Comparison of ENCODE assay signal across 8 cellular contexts in the genomic region with DNA sequence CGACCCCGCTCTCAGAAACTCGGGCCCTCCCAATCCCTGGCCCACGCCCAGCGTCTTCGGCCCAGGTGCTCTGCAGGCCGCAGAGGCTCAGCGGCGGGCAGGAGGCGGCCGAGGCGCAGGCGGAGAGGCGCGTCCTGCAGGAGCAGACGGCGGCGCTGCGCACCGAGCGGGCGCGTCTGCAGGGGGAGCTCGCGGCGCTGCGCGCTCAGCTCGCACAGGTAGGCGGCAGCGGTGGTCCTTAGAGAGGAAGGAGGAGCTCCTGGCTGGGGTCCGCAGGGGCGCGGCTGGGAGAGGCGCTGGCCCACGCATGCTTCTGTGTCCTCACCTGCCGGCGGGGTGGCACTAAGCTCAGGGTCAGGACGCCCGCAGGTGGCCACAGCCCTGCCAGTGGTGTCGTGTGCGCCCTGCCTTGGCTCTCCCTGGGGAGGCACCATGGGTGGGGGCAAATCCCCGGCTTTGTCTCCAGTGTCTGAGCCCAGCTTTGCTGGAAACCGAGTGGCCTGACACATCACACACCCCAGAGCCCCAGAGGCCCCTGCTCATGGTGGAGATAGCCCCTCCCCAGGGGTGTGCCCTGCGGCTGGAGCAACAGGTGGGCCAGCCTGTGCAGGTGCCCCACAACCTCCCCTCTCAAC. TPM values are rescaled to one million over a fixed set of nuclear protein-coding genes. Genes with fewer than 3 reads are reported as not detected.
DNase-seq lines count a peak whose midpoint lies in the region; ATAC-seq and TF ChIP-seq lines count a peak whose summit lies in the region.

No MANE protein-coding gene starts in this region.

- H3K27ac Mint-ChIP-seq in activated T-cell treated with anti-CD3 and anti-CD28 coated beads, Interleukin-2, amount 50 U/mL, for 72 hours, result no peak overlapping the region

- no peaks in the 10 kb centered on the region for H3K4me1 Mint-ChIP-seq in activated T-cell treated with anti-CD3 and anti-CD28 coated beads, Interleukin-2, amount 50 U/mL, for 72 hours (ENCODE audit: low read depth)

- H3K4me1 ChIP-seq in left ventricle myocardium inferior, result peaks cover 27% of the 10 kb centered on the region

- peak; percentile 80 to 82 for ATAC-seq in activated T-cell treated with anti-CD3 and anti-CD28 coated beads, Interleukin-2, amount 50 U/mL, for 72 hours (replicated peaks in 1 of 2)
- ATAC-seq in HG03378 (IDR thresholded peaks at IDR 0.05; ENCODE audit: unreplicated experiment) (no peak), GM18867 (IDR thresholded peaks at IDR 0.05; ENCODE audit: unreplicated experiment) (no peak), GM21515 (IDR thresholded peaks at IDR 0.05; ENCODE audit: unreplicated experiment) (no peak)

- intact Hi-C loops in left ventricle myocardium inferior (cut with micrococcal nuclease), result no loop called here

- DNase-seq in GM12864 (ENCODE audit: low read depth) (no peak), NCI-H1930 (lab: John Stamatoyannopoulos, UW) (peak; percentile 52 to 53), left ventricle myocardium inferior (peak; percentile 25)
- peak; percentile 40 to 51 for DNase-seq in activated T-cell treated with anti-CD3 and anti-CD28 coated beads, Interleukin-2, amount 50 U/mL, for 72 hours
- peak; percentile 17 to 18 for DNase-seq in stimulated activated CD4-positive, alpha-beta T cell treated with anti-CD3 and anti-CD28 coated beads, Interleukin-1b, Interleukin-23, amount 100 ng/mL, for 4 hours (ENCODE audit: low read depth in 2 of 2)

- no peak overlapping the region for H3K4me3 ChIP-seq in GM12864 (ENCODE audit: low read depth, low read length)
- H3K4me3 ChIP-seq in left ventricle myocardium inferior, result no peak overlapping the region

- TF ChIP-seq CTCF in GM12864 (IDR thresholded peaks at IDR 0.05; ENCODE audit: low read depth, low read length, missing control alignments) (peak; percentile 57), left ventricle myocardium inferior (IDR thresholded peaks at IDR 0.05; ENCODE audit: borderline replicate concordance) (peak; percentile 68)

- H3K36me3 ChIP-seq in left ventricle myocardium inferior, result no peaks in the 10 kb centered on the region

- peaks cover 6% of the 10 kb centered on the region for H3K9me3 ChIP-seq in left ventricle myocardium inferior (replicated peaks)

- H3K9me3 Mint-ChIP-seq in activated T-cell treated with anti-CD3 and anti-CD28 coated beads, Interleukin-2, amount 50 U/mL, for 72 hours, result no peaks in the 10 kb centered on the region

- no peaks in the 10 kb centered on the region for H3K36me3 Mint-ChIP-seq in activated T-cell treated with anti-CD3 and anti-CD28 coated beads, Interleukin-2, amount 50 U/mL, for 72 hours (ENCODE audit: insufficient read depth in 2 of 2)

- no peak overlapping the region for H3K4me3 Mint-ChIP-seq in activated T-cell treated with anti-CD3 and anti-CD28 coated beads, Interleukin-2, amount 50 U/mL, for 72 hours

- H3K27me3 ChIP-seq in left ventricle myocardium inferior (ENCODE audit: low read depth), result peaks cover 32% of the 10 kb centered on the region

- H3K27ac ChIP-seq in left ventricle myocardium inferior (replicated peaks), result no peak overlapping the region

- H3K27me3 Mint-ChIP-seq in activated T-cell treated with anti-CD3 and anti-CD28 coated beads, Interleukin-2, amount 50 U/mL, for 72 hours (ENCODE audit: low read depth), result no peaks in the 10 kb centered on the region

RNA-seq across cellular contexts. Expression of gene SNED1, which starts 14.9 kb away (rescaled TPM):
- total RNA-seq in activated T-cell treated with anti-CD3 and anti-CD28 coated beads, Interleukin-2, amount 50 U/mL, for 72 hours, result 1 to 10 TPM in 1 of 2 donors, under 1 TPM in 1; 0.36 to 4.1 TPM
- 6.1 TPM for total RNA-seq in left ventricle myocardium inferior

Comparison
In these comparisons a context has a peak if more than half of its experiments do, and no peak if none do; other contexts are left out.
1. ATAC-seq: peak in activated T-cell treated with anti-CD3 and anti-CD28 coated beads, Interleukin-2, amount 50 U/mL, for 72 hours (2 of 2); none in HG03378 (single experiment), GM18867 (single experiment) and GM21515 (single experiment).